In genomic region chr7:129739427-129739826, GRCh38 we compare ENCODE assay signal across 1 cellular context.
TF ChIP-seq lines count a peak whose summit lies in the region.

No MANE protein-coding gene starts in this region.

TF ChIP-seq in WTC11, 78 proteins besides CTCF, POLR2A, EP300 and RAD21 (continued from another document):
- TF ChIP-seq ZBTB43 (CRISPR knock-in tag; IDR thresholded peaks at IDR 0.05) (no peak), TEAD4 (CRISPR knock-in tag; IDR thresholded peaks at IDR 0.05) (no peak), AFF4 (CRISPR knock-in tag; IDR thresholded peaks at IDR 0.05; ENCODE audit: borderline replicate concordance) (no peak), ZNF396 (CRISPR knock-in tag; IDR thresholded peaks at IDR 0.05; ENCODE audit: borderline replicate concordance) (no peak), PREB (CRISPR knock-in tag; IDR thresholded peaks at IDR 0.05; ENCODE audit: borderline replicate concordance) (no peak)
- TF ChIP-seq, protein P1, sequence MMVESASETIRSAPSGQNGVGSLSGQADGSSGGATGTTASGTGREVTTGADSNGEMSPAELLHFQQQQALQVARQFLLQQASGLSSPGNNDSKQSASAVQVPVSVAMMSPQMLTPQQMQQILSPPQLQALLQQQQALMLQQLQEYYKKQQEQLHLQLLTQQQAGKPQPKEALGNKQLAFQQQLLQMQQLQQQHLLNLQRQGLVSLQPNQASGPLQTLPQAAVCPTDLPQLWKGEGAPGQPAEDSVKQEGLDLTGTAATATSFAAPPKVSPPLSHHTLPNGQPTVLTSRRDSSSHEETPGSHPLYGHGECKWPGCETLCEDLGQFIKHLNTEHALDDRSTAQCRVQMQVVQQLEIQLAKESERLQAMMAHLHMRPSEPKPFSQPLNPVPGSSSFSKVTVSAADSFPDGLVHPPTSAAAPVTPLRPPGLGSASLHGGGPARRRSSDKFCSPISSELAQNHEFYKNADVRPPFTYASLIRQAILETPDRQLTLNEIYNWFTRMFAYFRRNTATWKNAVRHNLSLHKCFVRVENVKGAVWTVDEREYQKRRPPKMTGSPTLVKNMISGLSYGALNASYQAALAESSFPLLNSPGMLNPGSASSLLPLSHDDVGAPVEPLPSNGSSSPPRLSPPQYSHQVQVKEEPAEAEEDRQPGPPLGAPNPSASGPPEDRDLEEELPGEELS (CRISPR knock-in tag; IDR thresholded peaks at IDR 0.05), result no peak
- TF ChIP-seq, protein P2, sequence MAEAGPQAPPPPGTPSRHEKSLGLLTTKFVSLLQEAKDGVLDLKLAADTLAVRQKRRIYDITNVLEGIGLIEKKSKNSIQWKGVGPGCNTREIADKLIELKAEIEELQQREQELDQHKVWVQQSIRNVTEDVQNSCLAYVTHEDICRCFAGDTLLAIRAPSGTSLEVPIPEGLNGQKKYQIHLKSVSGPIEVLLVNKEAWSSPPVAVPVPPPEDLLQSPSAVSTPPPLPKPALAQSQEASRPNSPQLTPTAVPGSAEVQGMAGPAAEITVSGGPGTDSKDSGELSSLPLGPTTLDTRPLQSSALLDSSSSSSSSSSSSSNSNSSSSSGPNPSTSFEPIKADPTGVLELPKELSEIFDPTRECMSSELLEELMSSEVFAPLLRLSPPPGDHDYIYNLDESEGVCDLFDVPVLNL (CRISPR knock-in tag; IDR thresholded peaks at IDR 0.05; ENCODE audit: borderline replicate concordance, low read depth), result no peak
- TF ChIP-seq, protein P3, sequence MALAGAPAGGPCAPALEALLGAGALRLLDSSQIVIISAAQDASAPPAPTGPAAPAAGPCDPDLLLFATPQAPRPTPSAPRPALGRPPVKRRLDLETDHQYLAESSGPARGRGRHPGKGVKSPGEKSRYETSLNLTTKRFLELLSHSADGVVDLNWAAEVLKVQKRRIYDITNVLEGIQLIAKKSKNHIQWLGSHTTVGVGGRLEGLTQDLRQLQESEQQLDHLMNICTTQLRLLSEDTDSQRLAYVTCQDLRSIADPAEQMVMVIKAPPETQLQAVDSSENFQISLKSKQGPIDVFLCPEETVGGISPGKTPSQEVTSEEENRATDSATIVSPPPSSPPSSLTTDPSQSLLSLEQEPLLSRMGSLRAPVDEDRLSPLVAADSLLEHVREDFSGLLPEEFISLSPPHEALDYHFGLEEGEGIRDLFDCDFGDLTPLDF (CRISPR knock-in tag; IDR thresholded peaks at IDR 0.05), result no peak
TF ChIP-seq in WTC11: peak in this region for 0.
